Comparison of ENCODE assay signal across 18 cellular contexts in the genomic region with DNA sequence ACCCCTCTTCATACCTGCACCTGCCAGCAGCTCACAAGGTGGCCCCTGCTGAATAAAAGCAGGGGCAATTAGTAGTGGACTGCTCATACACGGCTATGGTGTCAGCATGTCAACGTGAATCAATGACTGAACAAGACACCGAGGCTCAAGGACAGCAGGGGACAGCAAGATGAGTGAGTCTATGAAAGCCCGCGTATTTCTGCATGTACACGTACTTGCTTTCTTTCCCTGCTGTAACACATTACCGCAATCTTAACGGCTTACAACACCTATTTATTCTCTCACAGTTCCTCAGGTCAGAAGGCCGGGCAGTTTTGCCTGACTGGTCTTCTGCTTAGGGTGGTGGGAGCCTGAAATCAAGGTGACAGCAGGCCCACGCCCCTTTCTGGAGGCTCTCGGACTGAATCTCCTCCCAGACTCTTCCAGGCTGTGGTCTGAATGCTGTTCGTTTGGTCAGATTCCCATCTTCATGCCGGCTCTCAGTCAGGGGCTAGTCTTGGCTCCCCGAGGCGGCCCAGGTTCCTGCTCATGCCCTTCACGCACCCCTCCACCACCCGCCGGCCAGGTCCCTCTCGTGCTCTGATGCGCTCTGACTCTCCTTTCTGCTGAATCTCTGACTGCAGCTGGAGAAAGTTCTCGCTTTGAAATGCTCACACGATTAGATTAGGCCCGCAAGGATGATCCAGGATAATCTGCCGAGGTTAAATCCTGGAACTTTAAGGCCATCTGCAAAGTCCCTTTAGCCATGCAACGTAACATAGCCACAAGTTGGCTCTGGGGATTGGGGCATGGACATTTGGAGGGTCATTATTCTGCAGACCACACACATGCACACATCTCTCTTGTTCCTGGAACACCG.
"Had no signal": no experiment of that assay in that cellular context is flagged by ENCODE, and none has a peak within 500 bp of the region (broad histone marks: within the 10 kb centered on the region; RNA-seq: fewer than 3 reads in every experiment).

No MANE protein-coding gene starts in this region.

- H3K9me3 Mint-ChIP-seq: activated T-helper 17 cell treated with anti-CD3 and anti-CD28 coated beads, Interleukin-2, amount 50 U/mL, for 72 hours; effector memory CD8-positive, alpha-beta T cell; immature natural killer cell; naive thymus-derived CD4-positive, alpha-beta T cell; T-helper 2 cell treated with Interferon-gamma antibody and Interleukin-4, amounts not matched to agents 5 μg/mL and 100 μg/mL, for 36 hours had no signal

- ATAC-seq: activated T-helper 17 cell treated with anti-CD3 and anti-CD28 coated beads, Interleukin-2, amount 50 U/mL, for 72 hours; effector memory CD8-positive, alpha-beta T cell; esophagus mucosa; left lung; naive thymus-derived CD4-positive, alpha-beta T cell; stimulated activated naive CD8-positive, alpha-beta T cell treated with anti-CD3 and anti-CD28 coated beads, Interleukin-15, Interleukin-2, amounts not matched to agents 100 U/mL and 50 U/mL, for 24 hours had no signal

- H3K27me3 Mint-ChIP-seq: activated naive CD8-positive, alpha-beta T cell; activated T-helper 17 cell treated with anti-CD3 and anti-CD28 coated beads, Interleukin-2, amount 50 U/mL, for 72 hours; effector memory CD8-positive, alpha-beta T cell had no signal

- DNase-seq: activated CD4-positive, alpha-beta T cell treated with anti-CD3 and anti-CD28 coated beads for 1 hour; activated CD4-positive, alpha-beta T cell treated with anti-CD3 and anti-CD28 coated beads, Interleukin-2, amount 50 U/mL, for 1 hour; activated T-cell treated with anti-CD3 and anti-CD28 coated beads, Interleukin-2, amount 50 U/mL, for 1 hour; central memory CD4-positive, alpha-beta T cell; dorsolateral prefrontal cortex; effector memory CD8-positive, alpha-beta T cell; foreskin melanocyte; immature natural killer cell; kidney glomerular epithelial cell; naive thymus-derived CD4-positive, alpha-beta T cell; stimulated activated CD4-positive, alpha-beta T cell treated with anti-CD3 and anti-CD28 coated beads, Interleukin-4, amount 100 ng/mL, for 24 hours; stimulated activated naive CD8-positive, alpha-beta T cell treated with anti-CD3 and anti-CD28 coated beads, Interleukin-15, Interleukin-2, amounts not matched to agents 100 U/mL and 50 U/mL, for 24 hours; upper lobe of left lung had no signal

- H3K36me3 Mint-ChIP-seq: activated naive CD8-positive, alpha-beta T cell; immature natural killer cell; naive thymus-derived CD4-positive, alpha-beta T cell had no signal

- H3K4me3 Mint-ChIP-seq: activated naive CD8-positive, alpha-beta T cell; activated T-helper 17 cell treated with anti-CD3 and anti-CD28 coated beads, Interleukin-2, amount 50 U/mL, for 72 hours; effector memory CD8-positive, alpha-beta T cell; immature natural killer cell; naive thymus-derived CD4-positive, alpha-beta T cell; T-helper 2 cell treated with Interferon-gamma antibody and Interleukin-4, amounts not matched to agents 5 μg/mL and 100 μg/mL, for 36 hours had no signal

- H3K27ac Mint-ChIP-seq: activated naive CD8-positive, alpha-beta T cell; activated T-helper 17 cell treated with anti-CD3 and anti-CD28 coated beads, Interleukin-2, amount 50 U/mL, for 72 hours; immature natural killer cell; naive thymus-derived CD4-positive, alpha-beta T cell; T-helper 2 cell treated with Interferon-gamma antibody and Interleukin-4, amounts not matched to agents 5 μg/mL and 100 μg/mL, for 36 hours had no signal
